ENCODE assay signal across 11 cellular contexts in the genomic region with DNA sequence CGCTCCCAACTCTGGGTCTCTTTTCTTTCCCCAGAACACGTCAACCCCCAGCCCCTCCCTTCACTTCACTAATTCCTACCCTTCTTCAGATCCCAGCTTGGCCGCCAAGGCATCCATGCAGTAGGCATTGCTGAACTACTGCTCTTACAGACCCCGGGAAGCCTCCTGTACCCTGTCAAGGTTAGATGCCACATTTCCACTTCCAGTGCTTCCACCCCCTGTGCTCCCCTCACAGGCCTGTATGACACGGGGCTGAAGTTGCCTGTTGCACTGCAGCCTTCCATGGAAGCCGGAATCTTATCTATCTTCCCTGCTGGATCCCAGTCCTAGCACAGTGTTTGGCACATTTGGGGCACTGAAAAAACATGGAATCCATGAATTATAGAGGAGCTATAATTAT.
DNase-seq lines count a peak whose midpoint lies in the region; ATAC-seq and TF ChIP-seq lines count a peak whose summit lies in the region.
"Had no signal": no experiment of that assay in that cellular context is flagged by ENCODE, and none has a peak within 500 bp of the region (broad histone marks: within the 10 kb centered on the region; RNA-seq: fewer than 3 reads in every experiment).

No MANE protein-coding gene starts in this region.

- no peak for TF ChIP-seq CTCF in OCI-LY1 (IDR thresholded peaks at IDR 0.05; ENCODE audit: low read length)

- H3K4me1 Mint-ChIP-seq in effector memory CD8-positive, alpha-beta T cell (ENCODE audit: low read depth in 2 of 2) = peaks cover 4 to 7% of the 10 kb centered on the region in 2 donors
- H3K4me1 Mint-ChIP-seq in stimulated activated effector memory CD8-positive, alpha-beta T cell treated with anti-CD3 and anti-CD28 coated beads, Interleukin-12 subunit alpha, Interleukin-12 subunit beta, amount 100 ng/mL, for 72 hours = peaks cover 13% of the 10 kb centered on the region

- H3K79me2 ChIP-seq in OCI-LY1 (ENCODE audit: insufficient read depth, low read length) = no peaks in the 10 kb centered on the region

- no peak overlapping the region for H3K27ac ChIP-seq in OCI-LY1 (ENCODE audit: low read depth, low read length, poor library complexity, severe bottlenecking)

- H3K9me3 ChIP-seq in OCI-LY1 (ENCODE audit: low read length) = no peaks in the 10 kb centered on the region

- no peaks in the 10 kb centered on the region for H3K9me3 Mint-ChIP-seq in effector memory CD8-positive, alpha-beta T cell
- no peaks in the 10 kb centered on the region for H3K9me3 Mint-ChIP-seq in stimulated activated effector memory CD8-positive, alpha-beta T cell treated with anti-CD3 and anti-CD28 coated beads, Interleukin-12 subunit alpha, Interleukin-12 subunit beta, amount 100 ng/mL, for 72 hours

- H4K20me1 ChIP-seq in OCI-LY1 (ENCODE audit: insufficient read depth, low read length) = no peaks in the 10 kb centered on the region

- H3K4me1 ChIP-seq in OCI-LY1 (ENCODE audit: insufficient read depth, low read length, severe bottlenecking) = peaks cover 20% of the 10 kb centered on the region

- H3K27me3 Mint-ChIP-seq in effector memory CD8-positive, alpha-beta T cell = peaks cover 29 to 38% of the 10 kb centered on the region in 2 donors

- DNase-seq in activated effector memory CD4-positive, alpha-beta T cell treated with anti-CD3 and anti-CD28 coated beads, Interleukin-2, amount 50 U/mL, for 16 hours = peak; percentile 52
- no peak for DNase-seq in activated effector memory CD4-positive, alpha-beta T cell treated with Interleukin-2 at 50 U/mL for 16 hours
- DNase-seq in effector memory CD8-positive, alpha-beta T cell = no peak
- no peak for DNase-seq in stimulated activated effector memory CD8-positive, alpha-beta T cell treated with anti-CD3 and anti-CD28 coated beads, Interleukin-12 subunit alpha, Interleukin-12 subunit beta, amount 100 ng/mL, for 72 hours (ENCODE audit: low spot score in 2 of 2)
- no peak for DNase-seq in NCI-H1105 treated with DMSO at 0.1 percent for 48 hours (lab: John Stamatoyannopoulos, UW)
- no peak for DNase-seq in SIG-M5 treated with dmso at 0.1 percent for 504 hours (lab: John Stamatoyannopoulos, UW; ENCODE audit: unreplicated experiment)
- DNase-seq: dermis blood vessel endothelial cell, GDM1, occipital lobe had no signal

- peaks cover 4% of the 10 kb centered on the region for H3K36me3 Mint-ChIP-seq in effector memory CD8-positive, alpha-beta T cell (ENCODE audit: insufficient read depth)
- H3K36me3 Mint-ChIP-seq in stimulated activated effector memory CD8-positive, alpha-beta T cell treated with anti-CD3 and anti-CD28 coated beads, Interleukin-12 subunit alpha, Interleukin-12 subunit beta, amount 100 ng/mL, for 72 hours = no peaks in the 10 kb centered on the region

- H3K4me3 ChIP-seq in OCI-LY1 (ENCODE audit: low read depth, low read length, poor library complexity, severe bottlenecking) = peak overlapping the region; percentile 67

- peak overlapping the region; percentile 67; the same call in 1 of the 2 replicates for H3K9ac ChIP-seq in OCI-LY1 (ENCODE audit: low read length)

- no peak overlapping the region for H2AFZ ChIP-seq in OCI-LY1 (ENCODE audit: low read length)

- H3K9me2 ChIP-seq in OCI-LY1 (ENCODE audit: low read depth, low read length) = no peaks in the 10 kb centered on the region

- peak overlapping the region; percentile 63 for H3K4me2 ChIP-seq in OCI-LY1 (ENCODE audit: low read length)

- H3K27me3 ChIP-seq in OCI-LY1 (ENCODE audit: insufficient read depth, low read length) = no peaks in the 10 kb centered on the region

- ATAC-seq in effector memory CD8-positive, alpha-beta T cell (replicated peaks) = no peak
- ATAC-seq in stimulated activated effector memory CD8-positive, alpha-beta T cell treated with anti-CD3 and anti-CD28 coated beads, Interleukin-12 subunit alpha, Interleukin-12 subunit beta, amount 100 ng/mL, for 72 hours = no peak
- no peak for ATAC-seq in GM19397 (IDR thresholded peaks at IDR 0.05; ENCODE audit: unreplicated experiment)

- no peaks in the 10 kb centered on the region for H3F3A ChIP-seq in OCI-LY1 (ENCODE audit: insufficient read depth, low read length)

- H3K36me3 ChIP-seq in OCI-LY1 (ENCODE audit: insufficient read depth, low read length) = no peaks in the 10 kb centered on the region

- H3K4me3 Mint-ChIP-seq in effector memory CD8-positive, alpha-beta T cell = peak overlapping the region; percentile 74 to 79
- peak overlapping the region; percentile 76 for H3K4me3 Mint-ChIP-seq in stimulated activated effector memory CD8-positive, alpha-beta T cell treated with anti-CD3 and anti-CD28 coated beads, Interleukin-12 subunit alpha, Interleukin-12 subunit beta, amount 100 ng/mL, for 72 hours

- H3K27ac Mint-ChIP-seq in effector memory CD8-positive, alpha-beta T cell = no peak overlapping the region
- no peak overlapping the region for H3K27ac Mint-ChIP-seq in stimulated activated effector memory CD8-positive, alpha-beta T cell treated with anti-CD3 and anti-CD28 coated beads, Interleukin-12 subunit alpha, Interleukin-12 subunit beta, amount 100 ng/mL, for 72 hours
